In genomic region chr6:74091133-74091793, GRCh38 we compare ENCODE assay signal across 8 cellular contexts.
A peak's percentile ranks its signal among the peaks of the same experiment; 100 is the strongest.
DNase-seq lines count a peak whose midpoint lies in the region; ATAC-seq lines count a peak whose summit lies in the region.

No MANE protein-coding gene starts in this region.

- peak; percentile 76 for ATAC-seq in HG02870 (IDR thresholded peaks at IDR 0.05; ENCODE audit: unreplicated experiment)

- DNase-seq in NOMO-1 treated with DMSO at 0.1 percent for 48 hours (lab: John Stamatoyannopoulos, UW; ENCODE audit: unreplicated experiment) (peak; percentile 35), NOMO-1 treated with dmso at 0.1 percent for 144 hours (lab: John Stamatoyannopoulos, UW; ENCODE audit: unreplicated experiment) (no peak), NCI-H748 treated with DMSO at 0.1 percent for 48 hours (lab: John Stamatoyannopoulos, UW) (peak; percentile 23), dermis blood vessel endothelial cell (peak; percentile 75), midbrain (lab: John Stamatoyannopoulos, UW) (peak; percentile 22), middle frontal gyrus (ENCODE audit: extremely low spot score, low spot score) (no peak)
- no peak for DNase-seq in NK-92 treated with Interleukin-12 subunit alpha and Interleukin-12 subunit beta, amount 100 ng/mL, for 24 hours (lab: John Stamatoyannopoulos, UW)

Comparison
In these comparisons a context has a peak if more than half of its experiments do, and no peak if none do; other contexts are left out.
1. DNase-seq: peak in NOMO-1 treated with DMSO at 0.1 percent for 48 hours (single experiment), NCI-H748 treated with DMSO at 0.1 percent for 48 hours (single experiment), dermis blood vessel endothelial cell (single experiment) and midbrain (single experiment); none in NOMO-1 treated with dmso at 0.1 percent for 144 hours (single experiment), NK-92 treated with Interleukin-12 subunit alpha and Interleukin-12 subunit beta, amount 100 ng/mL, for 24 hours (single experiment) and middle frontal gyrus (single experiment).